ENCODE assay signal across 10 cellular contexts in genomic region chr3:72999971-73000370, GRCh38. TPM values are rescaled to one million over a fixed set of nuclear protein-coding genes. Genes with fewer than 3 reads are reported as not detected.
A peak's percentile ranks its signal among the peaks of the same experiment; 100 is the strongest.
DNase-seq lines count a peak whose midpoint lies in the region; ATAC-seq, FAIRE-seq and TF ChIP-seq lines count a peak whose summit lies in the region.
"Had no signal": no experiment of that assay in that cellular context is flagged by ENCODE, and none has a peak within 500 bp of the region (broad histone marks: within the 10 kb centered on the region; RNA-seq: fewer than 3 reads in every experiment).

No MANE protein-coding gene starts in this region.

- peak in 2 of 3 donors; percentile 33 to 73 for DNase-seq in CD4-positive, CD25-positive, alpha-beta regulatory T cell
- DNase-seq in adipocyte (ENCODE audit: low read depth) (no peak), mesothelial cell of epicardium (ENCODE audit: low spot score in 2 of 2, unreplicated experiment in 2 of 2) (no peak), pancreas (no peak), SW 1271 (lab: John Stamatoyannopoulos, UW) (no peak), NCI-H2171 (lab: John Stamatoyannopoulos, UW) (no peak), hypothalamus (lab: John Stamatoyannopoulos, UW) (no peak)
- DNase-seq: H7, RPMI8226 had no signal

- peaks cover 36 to 79% (median 50%) of the 10 kb centered on the region in 4 donors for H3K4me1 Mint-ChIP-seq in CD4-positive, CD25-positive, alpha-beta regulatory T cell
- peaks cover 35% of the 10 kb centered on the region for H3K4me1 Mint-ChIP-seq in mesothelial cell of epicardium

- no peaks in the 10 kb centered on the region for H3K27me3 Mint-ChIP-seq in CD4-positive, CD25-positive, alpha-beta regulatory T cell
- no peaks in the 10 kb centered on the region for H3K27me3 Mint-ChIP-seq in mesothelial cell of epicardium (ENCODE audit: low read depth)

- peaks cover 39% of the 10 kb centered on the region for H3K36me3 Mint-ChIP-seq in CD4-positive, CD25-positive, alpha-beta regulatory T cell
- H3K36me3 Mint-ChIP-seq in mesothelial cell of epicardium: peaks cover 25% of the 10 kb centered on the region

- H3K4me1 ChIP-seq in CD4-positive, CD25-positive, alpha-beta regulatory T cell (ENCODE audit: control insufficient read depth, insufficient read depth, low read length, poor library complexity, severe bottlenecking): peaks cover 67% of the 10 kb centered on the region
- H3K4me1 ChIP-seq in HUES48 (ENCODE audit: control insufficient read depth, insufficient read depth, low read length) (peaks cover 8% of the 10 kb centered on the region), adipocyte (ENCODE audit: control insufficient read depth, insufficient read depth, low read length) (peaks cover 55% of the 10 kb centered on the region), pancreas (peaks cover 11 to 29% (median 20%) of the 10 kb centered on the region in 3 donors)

- intact Hi-C loops in pancreas (cut with DNase I): no loop called here

- peak overlapping the region; percentile 84 to 99 (median 90) for H3K4me3 Mint-ChIP-seq in CD4-positive, CD25-positive, alpha-beta regulatory T cell
- peak overlapping the region; percentile 37 for H3K4me3 Mint-ChIP-seq in mesothelial cell of epicardium

- H3K9me3 ChIP-seq in CD4-positive, CD25-positive, alpha-beta regulatory T cell (ENCODE audit: control insufficient read depth in 2 of 2, low read length in 2 of 2): no peaks in the 10 kb centered on the region
- no peaks in the 10 kb centered on the region for H3K9me3 ChIP-seq in HUES48 (ENCODE audit: control insufficient read depth, insufficient read depth, low read length)
- no peaks in the 10 kb centered on the region for H3K9me3 ChIP-seq in adipocyte (ENCODE audit: control insufficient read depth, low read length)
- no peaks in the 10 kb centered on the region for H3K9me3 ChIP-seq in pancreas

- no peak for FAIRE-seq in pancreas (lab: Jason Lieb, UNC)

- 48 to 59% methylated on average over 2 of the region's 2 CpGs for WGBS in pancreas, 2 donors

- H3K36me3 ChIP-seq in CD4-positive, CD25-positive, alpha-beta regulatory T cell (ENCODE audit: control insufficient read depth, insufficient read depth, low read length): peaks cover 31% of the 10 kb centered on the region
- peaks cover 55% of the 10 kb centered on the region for H3K36me3 ChIP-seq in HUES48 (ENCODE audit: control insufficient read depth, insufficient read depth, low read length)
- H3K36me3 ChIP-seq in adipocyte (ENCODE audit: control insufficient read depth, insufficient read depth, low read length, severe bottlenecking): peaks cover 46% of the 10 kb centered on the region
- no peaks in the 10 kb centered on the region for H3K36me3 ChIP-seq in pancreas

- H3K27ac Mint-ChIP-seq in CD4-positive, CD25-positive, alpha-beta regulatory T cell: peak overlapping the region in 2 of 3 donors; percentile 66 to 75
- peak overlapping the region; percentile 66 for H3K27ac Mint-ChIP-seq in mesothelial cell of epicardium

- H3K9ac ChIP-seq in HUES48 (ENCODE audit: low read depth, low read length) (no peak overlapping the region), adipocyte (ENCODE audit: low read length) (peak overlapping the region; percentile 95)

- peak overlapping the region; percentile 92 for H3K4me3 ChIP-seq in CD4-positive, CD25-positive, alpha-beta regulatory T cell (ENCODE audit: low read depth, low read length)
- 0 out of 2 replicates have a peak overlapping the region, but pooled peaks have one; percentile 27 for H3K4me3 ChIP-seq in HUES48 (ENCODE audit: low read depth, low read length)
- peak overlapping the region; percentile 94 for H3K4me3 ChIP-seq in adipocyte (ENCODE audit: low read length)
- peak overlapping the region in 1 of 4 donors; percentile 82 for H3K4me3 ChIP-seq in pancreas

- TF ChIP-seq CTCF in mesothelial cell of epicardium (IDR thresholded peaks at IDR 0.05; ENCODE audit: unreplicated experiment) (no peak), pancreas (IDR thresholded peaks at IDR 0.05) (no peak)

- H3K27ac ChIP-seq in CD4-positive, CD25-positive, alpha-beta regulatory T cell (ENCODE audit: insufficient read depth, low read length, poor library complexity, severe bottlenecking): peak overlapping the region; percentile 51
- H3K27ac ChIP-seq in HUES48 (ENCODE audit: low read depth, low read length) (no peak overlapping the region), pancreas (no peak overlapping the region)

- H3K27me3 ChIP-seq in CD4-positive, CD25-positive, alpha-beta regulatory T cell (ENCODE audit: control insufficient read depth, insufficient read depth, low read length): no peaks in the 10 kb centered on the region
- H3K27me3 ChIP-seq in HUES48 (ENCODE audit: control insufficient read depth, insufficient read depth, low read length) (no peaks in the 10 kb centered on the region), adipocyte (replicated peaks; ENCODE audit: control insufficient read depth, insufficient read depth, low read length) (no peaks in the 10 kb centered on the region), pancreas (no peaks in the 10 kb centered on the region)

- no peaks in the 10 kb centered on the region for H3K9me3 Mint-ChIP-seq in CD4-positive, CD25-positive, alpha-beta regulatory T cell
- no peaks in the 10 kb centered on the region for H3K9me3 Mint-ChIP-seq in mesothelial cell of epicardium

- no peak for ATAC-seq in CD4-positive, CD25-positive, alpha-beta regulatory T cell (ENCODE audit: low read depth in 2 of 2)
- no peak for ATAC-seq in pancreas

RNA-seq across cellular contexts. Expression of gene PPP4R2, which starts 3.4 kb away (rescaled TPM):
- total RNA-seq in CD4-positive, CD25-positive, alpha-beta regulatory T cell: 98.4 TPM
- 10 to 100 TPM; 39.1 to 65.6 (median 51.7) TPM for polyA plus RNA-seq in CD4-positive, CD25-positive, alpha-beta regulatory T cell
- total RNA-seq in mesothelial cell of epicardium (111 to 117 TPM (median 116 TPM) in 3 replicates), pancreas (10 to 100 TPM; 18.3 to 45.6 (median 24.4) TPM)
- 10 to 100 TPM in 1 of 2 donors, 1 to 10 TPM in 1; 8.2 to 13.7 TPM for polyA plus RNA-seq in pancreas

Comparison
In these comparisons a context has a peak if more than half of its experiments do, and no peak if none do; other contexts are left out.
1. DNase-seq: peak in CD4-positive, CD25-positive, alpha-beta regulatory T cell (2 of 3); none in adipocyte (single experiment), mesothelial cell of epicardium (0 of 2), pancreas (0 of 6), SW 1271 (0 of 2), NCI-H2171 (single experiment) and hypothalamus (0 of 51).